Comparison of ENCODE assay signal across 1 cellular context in genomic region chr2:309148-309969, GRCh38.
TF ChIP-seq lines count a peak whose summit lies in the region.

No MANE protein-coding gene starts in this region.

TF ChIP-seq in SK-N-SH treated with all-trans-retinoic acid at 6 μM for 48 hours, 23 proteins besides CTCF, POLR2A, EP300 and RAD21 (continued from another document):
- TF ChIP-seq TSHZ2 (CRISPR knock-in tag; IDR thresholded peaks at IDR 0.05) (no peak), OSR1 (CRISPR knock-in tag; IDR thresholded peaks at IDR 0.05) (no peak), ZC3H10 (CRISPR knock-in tag; IDR thresholded peaks at IDR 0.05) (no peak), ZFP30 (CRISPR knock-in tag; IDR thresholded peaks at IDR 0.05) (no peak), TOX (CRISPR knock-in tag; IDR thresholded peaks at IDR 0.05; ENCODE audit: borderline replicate concordance) (no peak), ARNTL (CRISPR knock-in tag; IDR thresholded peaks at IDR 0.05; ENCODE audit: borderline replicate concordance, low read depth) (no peak), PATZ1 (CRISPR knock-in tag; IDR thresholded peaks at IDR 0.05; ENCODE audit: borderline replicate concordance) (no peak), TCF4 (CRISPR knock-in tag; IDR thresholded peaks at IDR 0.05; ENCODE audit: borderline replicate concordance) (no peak), ZNF565 (CRISPR knock-in tag; conservative IDR thresholded peaks at IDR 0.05; ENCODE audit: low read depth) (no peak), CSDC2 (CRISPR knock-in tag; IDR thresholded peaks at IDR 0.05) (no peak), ZNF8 (CRISPR knock-in tag; IDR thresholded peaks at IDR 0.05) (no peak), ISL1 (CRISPR knock-in tag; IDR thresholded peaks at IDR 0.05) (no peak)
- TF ChIP-seq, protein P1, sequence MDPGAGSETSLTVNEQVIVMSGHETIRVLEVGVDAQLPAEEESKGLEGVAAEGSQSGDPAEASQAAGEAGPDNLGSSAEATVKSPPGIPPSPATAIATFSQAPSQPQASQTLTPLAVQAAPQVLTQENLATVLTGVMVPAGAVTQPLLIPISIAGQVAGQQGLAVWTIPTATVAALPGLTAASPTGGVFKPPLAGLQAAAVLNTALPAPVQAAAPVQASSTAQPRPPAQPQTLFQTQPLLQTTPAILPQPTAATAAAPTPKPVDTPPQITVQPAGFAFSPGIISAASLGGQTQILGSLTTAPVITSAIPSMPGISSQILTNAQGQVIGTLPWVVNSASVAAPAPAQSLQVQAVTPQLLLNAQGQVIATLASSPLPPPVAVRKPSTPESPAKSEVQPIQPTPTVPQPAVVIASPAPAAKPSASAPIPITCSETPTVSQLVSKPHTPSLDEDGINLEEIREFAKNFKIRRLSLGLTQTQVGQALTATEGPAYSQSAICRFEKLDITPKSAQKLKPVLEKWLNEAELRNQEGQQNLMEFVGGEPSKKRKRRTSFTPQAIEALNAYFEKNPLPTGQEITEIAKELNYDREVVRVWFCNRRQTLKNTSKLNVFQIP (CRISPR knock-in tag; IDR thresholded peaks at IDR 0.05; ENCODE audit: borderline replicate concordance, low read depth) = no peak
- TF ChIP-seq, protein P2, sequence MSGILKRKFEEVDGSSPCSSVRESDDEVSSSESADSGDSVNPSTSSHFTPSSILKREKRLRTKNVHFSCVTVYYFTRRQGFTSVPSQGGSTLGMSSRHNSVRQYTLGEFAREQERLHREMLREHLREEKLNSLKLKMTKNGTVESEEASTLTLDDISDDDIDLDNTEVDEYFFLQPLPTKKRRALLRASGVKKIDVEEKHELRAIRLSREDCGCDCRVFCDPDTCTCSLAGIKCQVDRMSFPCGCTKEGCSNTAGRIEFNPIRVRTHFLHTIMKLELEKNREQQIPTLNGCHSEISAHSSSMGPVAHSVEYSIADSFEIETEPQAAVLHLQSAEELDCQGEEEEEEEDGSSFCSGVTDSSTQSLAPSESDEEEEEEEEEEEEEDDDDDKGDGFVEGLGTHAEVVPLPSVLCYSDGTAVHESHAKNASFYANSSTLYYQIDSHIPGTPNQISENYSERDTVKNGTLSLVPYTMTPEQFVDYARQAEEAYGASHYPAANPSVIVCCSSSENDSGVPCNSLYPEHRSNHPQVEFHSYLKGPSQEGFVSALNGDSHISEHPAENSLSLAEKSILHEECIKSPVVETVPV (CRISPR knock-in tag; IDR thresholded peaks at IDR 0.05) = no peak
- TF ChIP-seq, protein P3, sequence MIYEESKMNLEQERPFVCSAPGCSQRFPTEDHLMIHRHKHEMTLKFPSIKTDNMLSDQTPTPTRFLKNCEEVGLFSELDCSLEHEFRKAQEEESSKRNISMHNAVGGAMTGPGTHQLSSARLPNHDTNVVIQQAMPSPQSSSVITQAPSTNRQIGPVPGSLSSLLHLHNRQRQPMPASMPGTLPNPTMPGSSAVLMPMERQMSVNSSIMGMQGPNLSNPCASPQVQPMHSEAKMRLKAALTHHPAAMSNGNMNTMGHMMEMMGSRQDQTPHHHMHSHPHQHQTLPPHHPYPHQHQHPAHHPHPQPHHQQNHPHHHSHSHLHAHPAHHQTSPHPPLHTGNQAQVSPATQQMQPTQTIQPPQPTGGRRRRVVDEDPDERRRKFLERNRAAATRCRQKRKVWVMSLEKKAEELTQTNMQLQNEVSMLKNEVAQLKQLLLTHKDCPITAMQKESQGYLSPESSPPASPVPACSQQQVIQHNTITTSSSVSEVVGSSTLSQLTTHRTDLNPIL (CRISPR knock-in tag; IDR thresholded peaks at IDR 0.05; ENCODE audit: low read depth) = no peak
TF ChIP-seq in SK-N-SH treated with all-trans-retinoic acid at 6 μM for 48 hours: peak in this region for 0.
